ENCODE assay signal across 13 cellular contexts in the genomic region with DNA sequence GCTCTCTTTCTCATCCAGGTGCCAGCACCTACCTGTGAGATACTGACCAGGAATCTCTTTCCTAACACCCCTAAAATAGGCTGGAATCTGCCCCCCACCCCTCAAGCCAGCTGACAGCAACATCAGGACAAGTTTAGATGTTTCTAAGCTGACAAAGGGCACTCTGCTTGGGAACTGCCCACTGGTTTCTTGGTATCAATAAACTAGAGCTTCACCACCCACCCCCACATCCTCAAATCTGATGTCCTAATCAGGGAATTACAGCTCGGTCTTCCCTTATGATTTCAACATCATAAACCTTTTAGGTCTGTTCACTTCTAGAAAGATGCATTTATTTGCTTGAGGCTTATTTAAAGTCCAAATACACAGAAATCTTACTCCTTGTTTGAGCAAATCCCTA. TPM values are rescaled to one million over a fixed set of nuclear protein-coding genes. Genes with fewer than 3 reads are reported as not detected.
DNase-seq lines count a peak whose midpoint lies in the region; ATAC-seq and TF ChIP-seq lines count a peak whose summit lies in the region.
"Had no signal": no experiment of that assay in that cellular context is flagged by ENCODE, and none has a peak within 500 bp of the region (broad histone marks: within the 10 kb centered on the region; RNA-seq: fewer than 3 reads in every experiment).

No MANE protein-coding gene starts in this region.

- H3K36me3 Mint-ChIP-seq in activated CD4-positive, alpha-beta T cell treated with anti-CD3 and anti-CD28 coated beads for 36 hours (ENCODE audit: low read depth) = peaks cover 2% of the 10 kb centered on the region
- H3K36me3 Mint-ChIP-seq in endothelial cell (ENCODE audit: low read depth, unreplicated experiment) (no peaks in the 10 kb centered on the region), type B pancreatic cell (no peaks in the 10 kb centered on the region)
- H3K36me3 Mint-ChIP-seq in stimulated activated memory B cell treated with anti-CD40 and anti-IgM and Interleukin-4, amounts not matched to agents 10 μg/mL and 1 μg/mL and 100 μg/mL, for 72 hours = peaks cover 13% of the 10 kb centered on the region
- H3K36me3 Mint-ChIP-seq: CD4-positive, CD25-positive, alpha-beta regulatory T cell had no signal

- H3K4me3 Mint-ChIP-seq in activated CD4-positive, alpha-beta T cell treated with anti-CD3 and anti-CD28 coated beads for 36 hours = no peak overlapping the region
- no peak overlapping the region for H3K4me3 Mint-ChIP-seq in endothelial cell (ENCODE audit: unreplicated experiment)
- no peak overlapping the region for H3K4me3 Mint-ChIP-seq in stimulated activated memory B cell treated with anti-CD40 and anti-IgM and Interleukin-4, amounts not matched to agents 10 μg/mL and 1 μg/mL and 100 μg/mL, for 72 hours
- H3K4me3 Mint-ChIP-seq in type B pancreatic cell = no peak overlapping the region
- H3K4me3 Mint-ChIP-seq: B cell; CD4-positive, CD25-positive, alpha-beta regulatory T cell had no signal

- peaks cover 1% of the 10 kb centered on the region for H3K9me3 Mint-ChIP-seq in activated CD4-positive, alpha-beta T cell treated with anti-CD3 and anti-CD28 coated beads for 36 hours (ENCODE audit: low read depth)
- H3K9me3 Mint-ChIP-seq in endothelial cell (ENCODE audit: unreplicated experiment) (no peaks in the 10 kb centered on the region), type B pancreatic cell (no peaks in the 10 kb centered on the region)
- H3K9me3 Mint-ChIP-seq in stimulated activated memory B cell treated with anti-CD40 and anti-IgM and Interleukin-4, amounts not matched to agents 10 μg/mL and 1 μg/mL and 100 μg/mL, for 72 hours = peaks cover 3% of the 10 kb centered on the region

- H3K27me3 Mint-ChIP-seq in activated CD4-positive, alpha-beta T cell treated with anti-CD3 and anti-CD28 coated beads for 36 hours = no peaks in the 10 kb centered on the region
- H3K27me3 Mint-ChIP-seq in endothelial cell (ENCODE audit: unreplicated experiment) (peaks cover 3% of the 10 kb centered on the region), type B pancreatic cell (peaks cover 5% of the 10 kb centered on the region)
- no peaks in the 10 kb centered on the region for H3K27me3 Mint-ChIP-seq in stimulated activated memory B cell treated with anti-CD40 and anti-IgM and Interleukin-4, amounts not matched to agents 10 μg/mL and 1 μg/mL and 100 μg/mL, for 72 hours
- H3K27me3 Mint-ChIP-seq: B cell; CD4-positive, CD25-positive, alpha-beta regulatory T cell had no signal

- POLR2A ChIA-PET in activated CD4-positive, alpha-beta T cell treated with anti-CD3 and anti-CD28 coated beads for 36 hours (lab: Charles Lee) = no interaction called here

- ATAC-seq in activated CD4-positive, alpha-beta T cell treated with anti-CD3 and anti-CD28 coated beads for 36 hours = peak; percentile 12
- ATAC-seq in stimulated activated memory B cell treated with anti-CD40 and anti-IgM and Interleukin-4, amounts not matched to agents 10 μg/mL and 1 μg/mL and 100 μg/mL, for 72 hours = no peak
- ATAC-seq in HG03025 (IDR thresholded peaks at IDR 0.05; ENCODE audit: low FRiP score, unreplicated experiment) = no peak
- ATAC-seq: HepG2 had no signal

- TF ChIP-seq CTCF in endothelial cell (IDR thresholded peaks at IDR 0.05; ENCODE audit: unreplicated experiment) (no peak), type B pancreatic cell (conservative IDR thresholded peaks at IDR 0.05) (no peak)

- H3K27ac Mint-ChIP-seq in activated CD4-positive, alpha-beta T cell treated with anti-CD3 and anti-CD28 coated beads for 36 hours = no peak overlapping the region
- H3K27ac Mint-ChIP-seq in endothelial cell (ENCODE audit: unreplicated experiment) (peak overlapping the region; percentile 48), type B pancreatic cell (no peak overlapping the region)
- H3K27ac Mint-ChIP-seq in stimulated activated memory B cell treated with anti-CD40 and anti-IgM and Interleukin-4, amounts not matched to agents 10 μg/mL and 1 μg/mL and 100 μg/mL, for 72 hours = peak overlapping the region; percentile 40
- H3K27ac Mint-ChIP-seq: B cell had no signal

- intact Hi-C loops in activated CD4-positive, alpha-beta T cell treated with anti-CD3 and anti-CD28 coated beads for 36 hours (cut with DNase I, micrococcal nuclease) = no loop called here

- CTCF ChIA-PET in activated CD4-positive, alpha-beta T cell treated with anti-CD3 and anti-CD28 coated beads for 36 hours (lab: Charles Lee) = interaction anchor here (0.6 to 2.6 kb wide), 12 partner anchors 8 to 194 kb away, joined by 3 to 15 read pairs (median 4); no protein-coding TSS in a partner anchor

- DNase-seq in activated CD4-positive, alpha-beta T cell treated with anti-CD3 and anti-CD28 coated beads for 36 hours = no peak
- no peak for DNase-seq in activated CD4-positive, alpha-beta T cell treated with anti-CD3 and anti-CD28 coated beads, Interleukin-2, amount 50 U/mL, for 48 hours
- DNase-seq in CD1c-positive myeloid dendritic cell (ENCODE audit: extremely low spot score) = peak; percentile 67
- DNase-seq in endothelial cell (ENCODE audit: low spot score) = no peak
- DNase-seq in AG08396 (ENCODE audit: low spot score) = no peak
- DNase-seq in type B pancreatic cell (ENCODE audit: extremely low spot score, unreplicated experiment) = no peak
- DNase-seq: 8988T; ACHN; CD4-positive, CD25-positive, alpha-beta regulatory T cell had no signal

- H3K4me1 Mint-ChIP-seq in activated CD4-positive, alpha-beta T cell treated with anti-CD3 and anti-CD28 coated beads for 36 hours = peaks cover 14% of the 10 kb centered on the region
- H3K4me1 Mint-ChIP-seq in endothelial cell (ENCODE audit: unreplicated experiment) = peaks cover 19% of the 10 kb centered on the region
- H3K4me1 Mint-ChIP-seq in stimulated activated memory B cell treated with anti-CD40 and anti-IgM and Interleukin-4, amounts not matched to agents 10 μg/mL and 1 μg/mL and 100 μg/mL, for 72 hours = peaks cover 12% of the 10 kb centered on the region
- no peaks in the 10 kb centered on the region for H3K4me1 Mint-ChIP-seq in type B pancreatic cell (ENCODE audit: unreplicated experiment)

RNA-seq across cellular contexts. Expression of gene CEP19, which starts 34.7 kb away (rescaled TPM):
- total RNA-seq in activated CD4-positive, alpha-beta T cell treated with anti-CD3 and anti-CD28 coated beads for 36 hours = 1 to 10 TPM; 4.7 to 5.6 TPM
- total RNA-seq in endothelial cell (ENCODE audit: unreplicated experiment) = 6.0 TPM
- 1.1 and 4.5 TPM in 2 replicates for total RNA-seq in type B pancreatic cell (ENCODE audit: low replicate concordance)

RNA-seq across cellular contexts. Expression of gene PIGX, which starts 34.8 kb away (rescaled TPM):
- 10 to 100 TPM; 37.8 to 42.2 TPM for total RNA-seq in activated CD4-positive, alpha-beta T cell treated with anti-CD3 and anti-CD28 coated beads for 36 hours
- 35.7 TPM for total RNA-seq in endothelial cell (ENCODE audit: unreplicated experiment)
- 20.0 and 26.9 TPM in 2 replicates for total RNA-seq in type B pancreatic cell (ENCODE audit: low replicate concordance)

RNA-seq across cellular contexts. Expression of gene NRROS, which starts 37.9 kb away (rescaled TPM):
- total RNA-seq in activated CD4-positive, alpha-beta T cell treated with anti-CD3 and anti-CD28 coated beads for 36 hours = 10 to 100 TPM; 19.6 to 19.7 TPM
- total RNA-seq in endothelial cell (ENCODE audit: unreplicated experiment) (18.6 TPM), type B pancreatic cell (ENCODE audit: low replicate concordance) (0.50 and 0.68 TPM in 2 replicates)
- total RNA-seq: HepG2 had no signal

Comparison
In these comparisons a context has a peak if more than half of its experiments do, and no peak if none do; other contexts are left out.
1. H3K27ac Mint-ChIP-seq: peak in endothelial cell (single experiment) and stimulated activated memory B cell treated with anti-CD40 and anti-IgM and Interleukin-4, amounts not matched to agents 10 μg/mL and 1 μg/mL and 100 μg/mL, for 72 hours (single experiment); none in activated CD4-positive, alpha-beta T cell treated with anti-CD3 and anti-CD28 coated beads for 36 hours (single experiment) and type B pancreatic cell (single experiment).
2. RNA of gene NRROS, which starts 37.9 kb away (total RNA-seq): 19.6 to 19.7 TPM in activated CD4-positive, alpha-beta T cell treated with anti-CD3 and anti-CD28 coated beads for 36 hours and 18.6 TPM in endothelial cell (single experiment); 0.50 to 0.68 TPM in type B pancreatic cell; every median in the first group is over 10 times any median in the second.